7 cellular contexts compared by ENCODE assay signal in genomic region chr1:234500269-234500668, GRCh38. TPM values are rescaled to one million over a fixed set of nuclear protein-coding genes. Genes with fewer than 3 reads are reported as not detected.
DNase-seq lines count a peak whose midpoint lies in the region; TF ChIP-seq lines count a peak whose summit lies in the region.

No MANE protein-coding gene starts in this region.

- TF ChIP-seq CTCF in colonic mucosa (IDR thresholded peaks at IDR 0.05) (no peak), WERI-Rb-1 (IDR thresholded peaks at IDR 0.05; ENCODE audit: low read depth, low read length) (no peak)

- H3K4me3 ChIP-seq in colonic mucosa = no peak overlapping the region
- no peak overlapping the region for H3K4me3 ChIP-seq in WERI-Rb-1 (ENCODE audit: low read depth, low read length)

- H3K27me3 ChIP-seq in colonic mucosa = no peaks in the 10 kb centered on the region
- H3K27me3 ChIP-seq in WERI-Rb-1 (ENCODE audit: insufficient read depth, low read depth, severe bottlenecking) = no peaks in the 10 kb centered on the region

- H3K27ac ChIP-seq in colonic mucosa (peak overlapping the region; percentile 41), WERI-Rb-1 (no peak overlapping the region)

- intact Hi-C loops in colonic mucosa (cut with DNase I) = loop anchor here (5.0 kb wide), 1 partner anchor 92 kb away; no protein-coding TSS in a partner anchor

- H3K4me1 ChIP-seq in colonic mucosa = no peaks in the 10 kb centered on the region

- H3K9ac ChIP-seq in colonic mucosa (ENCODE audit: low read depth in 2 of 2, low read length in 2 of 2) = peak overlapping the region in 1 of 2 donors; percentile 9

- DNase-seq in HCEC 1CT (peak; percentile 44), NCI-H446 (lab: John Stamatoyannopoulos, UW) (peak; percentile 30 to 63), colonic mucosa (no peak), renal cortical epithelial cell (ENCODE audit: low read depth) (peak; percentile 37), NCI-H1694 treated with DMSO at 0.1 percent for 48 hours (lab: John Stamatoyannopoulos, UW) (no peak), NCI-H1930 (lab: John Stamatoyannopoulos, UW) (no peak), WERI-Rb-1 (no peak)

- H3K36me3 ChIP-seq in colonic mucosa = no peaks in the 10 kb centered on the region
- H3K36me3 ChIP-seq in WERI-Rb-1 = no peaks in the 10 kb centered on the region

- H3K9me3 ChIP-seq in colonic mucosa (no peaks in the 10 kb centered on the region), WERI-Rb-1 (ENCODE audit: severe bottlenecking) (no peaks in the 10 kb centered on the region)

RNA-seq across cellular contexts. Expression of gene TARBP1, which starts 21.3 kb away (rescaled TPM):
- total RNA-seq in colonic mucosa (10 to 100 TPM; 19.6 to 23.1 TPM), renal cortical epithelial cell (20.6 and 26.2 TPM in 2 replicates)

Comparison
In these comparisons a context has a peak if more than half of its experiments do, and no peak if none do; other contexts are left out.
1. DNase-seq: peak in HCEC 1CT (single experiment), NCI-H446 (2 of 2) and renal cortical epithelial cell (single experiment); none in colonic mucosa (single experiment), NCI-H1694 treated with DMSO at 0.1 percent for 48 hours (single experiment), NCI-H1930 (0 of 2) and WERI-Rb-1 (single experiment).